17 cellular contexts compared by ENCODE assay signal in genomic region chr10:90136731-90137316, GRCh38.
DNase-seq lines count a peak whose midpoint lies in the region; ATAC-seq and TF ChIP-seq lines count a peak whose summit lies in the region.
"Had no signal": no experiment of that assay in that cellular context is flagged by ENCODE, and none has a peak within 500 bp of the region (broad histone marks: within the 10 kb centered on the region; RNA-seq: fewer than 3 reads in every experiment).

No MANE protein-coding gene starts in this region.

- in situ Hi-C loops in astrocyte of the spinal cord (cut with HindIII; ENCODE audit: low sequenced_read_pairs), result no loop called here

- peaks cover 20% of the 10 kb centered on the region for H3K9me3 ChIP-seq in neural progenitor cell (ENCODE audit: low read depth)

- no peak for ATAC-seq in activated T-cell treated with anti-CD3 and anti-CD28 coated beads, Interleukin-2, amount 50 U/mL, for 72 hours (replicated peaks in 1 of 2)
- ATAC-seq in HG03135 (IDR thresholded peaks at IDR 0.05; ENCODE audit: unreplicated experiment), result no peak
- ATAC-seq in HG03108 (IDR thresholded peaks at IDR 0.05; ENCODE audit: unreplicated experiment), result no peak
- ATAC-seq: effector memory CD8-positive, alpha-beta T cell; mucosa of descending colon had no signal

- H3K4me2 ChIP-seq in neural progenitor cell, result no peak overlapping the region

- no peaks in the 10 kb centered on the region for H3K79me2 ChIP-seq in neural progenitor cell (ENCODE audit: low read depth)
- H3K79me2 ChIP-seq: parathyroid adenoma had no signal

- no peak overlapping the region for H3K27ac ChIP-seq in neural progenitor cell
- H3K27ac ChIP-seq: parathyroid adenoma, Peyer's patch had no signal

- H3K9me3 Mint-ChIP-seq in activated T-cell treated with anti-CD3 and anti-CD28 coated beads, Interleukin-2, amount 50 U/mL, for 72 hours, result peaks cover 14 to 16% of the 10 kb centered on the region in 2 donors
- peaks cover 35% of the 10 kb centered on the region for H3K9me3 Mint-ChIP-seq in neural progenitor cell

- no peak overlapping the region for H3K4me3 Mint-ChIP-seq in activated T-cell treated with anti-CD3 and anti-CD28 coated beads, Interleukin-2, amount 50 U/mL, for 72 hours
- H3K4me3 Mint-ChIP-seq in neural progenitor cell, result no peak overlapping the region
- H3K4me3 Mint-ChIP-seq: effector memory CD8-positive, alpha-beta T cell had no signal

- no peaks in the 10 kb centered on the region for H3K36me3 ChIP-seq in neural progenitor cell
- H3K36me3 ChIP-seq: Peyer's patch had no signal

- H3K27me3 ChIP-seq in neural progenitor cell, result no peaks in the 10 kb centered on the region
- H3K27me3 ChIP-seq: Peyer's patch had no signal

- H3F3A ChIP-seq in neural progenitor cell (ENCODE audit: low read depth), result no peaks in the 10 kb centered on the region

- no peak for TF ChIP-seq CTCF in astrocyte of the spinal cord (IDR thresholded peaks at IDR 0.05; ENCODE audit: low read depth, low read length)
- TF ChIP-seq CTCF in neural progenitor cell (IDR thresholded peaks at IDR 0.05), result no peak

- H4K20me1 ChIP-seq in neural progenitor cell (ENCODE audit: low read depth), result no peaks in the 10 kb centered on the region

- H3K4me1 ChIP-seq in neural progenitor cell, result no peaks in the 10 kb centered on the region
- H3K4me1 ChIP-seq: parathyroid adenoma, Peyer's patch had no signal

- H2AFZ ChIP-seq in neural progenitor cell (replicated peaks), result no peak overlapping the region
- H2AFZ ChIP-seq: parathyroid adenoma had no signal

- H3K4me1 Mint-ChIP-seq in activated T-cell treated with anti-CD3 and anti-CD28 coated beads, Interleukin-2, amount 50 U/mL, for 72 hours (ENCODE audit: low read depth), result no peaks in the 10 kb centered on the region
- H3K4me1 Mint-ChIP-seq in neural progenitor cell, result no peaks in the 10 kb centered on the region

- peak; percentile 2 to 10 for DNase-seq in activated T-cell treated with anti-CD3 and anti-CD28 coated beads, Interleukin-2, amount 50 U/mL, for 72 hours
- DNase-seq in activated T-cell treated with anti-CD3 and anti-CD28 coated beads, Interleukin-2, amount 50 U/mL, for 1 hour, result no peak
- peak; percentile 9 for DNase-seq in LHCN-M2 (ENCODE audit: low read depth)
- DNase-seq in astrocyte of the spinal cord (ENCODE audit: low read depth, low spot score), result peak; percentile 48
- peak; percentile 5 for DNase-seq in neural progenitor cell (ENCODE audit: low spot score)
- no peak for DNase-seq in activated CD4-positive, CD25-positive, alpha-beta regulatory T cell (lab: John Stamatoyannopoulos, UW)
- DNase-seq: activated effector memory CD4-positive, alpha-beta T cell treated with anti-CD3 and anti-CD28 coated beads, Interleukin-2, amount 50 U/mL, for 16 hours; DMS153; effector memory CD8-positive, alpha-beta T cell; NCI-H1436 treated with DMSO at 0.1 percent for 48 hours; NCI-H446 treated with DMSO at 0.1 percent for 48 hours; Peyer's patch; T-helper 1 cell had no signal

- no peak overlapping the region for H3K27ac Mint-ChIP-seq in activated T-cell treated with anti-CD3 and anti-CD28 coated beads, Interleukin-2, amount 50 U/mL, for 72 hours
- no peak overlapping the region for H3K27ac Mint-ChIP-seq in neural progenitor cell
- H3K27ac Mint-ChIP-seq: effector memory CD8-positive, alpha-beta T cell had no signal

- peaks cover 6% of the 10 kb centered on the region for H3K27me3 Mint-ChIP-seq in activated T-cell treated with anti-CD3 and anti-CD28 coated beads, Interleukin-2, amount 50 U/mL, for 72 hours (ENCODE audit: low read depth)
- no peaks in the 10 kb centered on the region for H3K27me3 Mint-ChIP-seq in neural progenitor cell (ENCODE audit: insufficient read depth, low read depth)
- H3K27me3 Mint-ChIP-seq: effector memory CD8-positive, alpha-beta T cell had no signal

- H3K36me3 Mint-ChIP-seq in activated T-cell treated with anti-CD3 and anti-CD28 coated beads, Interleukin-2, amount 50 U/mL, for 72 hours (ENCODE audit: insufficient read depth in 2 of 2), result peaks cover 13 to 19% of the 10 kb centered on the region in 2 donors
- peaks cover 4% of the 10 kb centered on the region for H3K36me3 Mint-ChIP-seq in neural progenitor cell

- H3K9ac ChIP-seq in neural progenitor cell, result no peak overlapping the region
- H3K9ac ChIP-seq: parathyroid adenoma had no signal

- no peak overlapping the region for H3K4me3 ChIP-seq in astrocyte of the spinal cord (ENCODE audit: low read depth, low read length)
- no peak overlapping the region for H3K4me3 ChIP-seq in neural progenitor cell
- H3K4me3 ChIP-seq: mucosa of descending colon, Peyer's patch had no signal

Comparison
In these comparisons a context has a peak if more than half of its experiments do, and no peak if none do; other contexts are left out.
1. DNase-seq: peak in activated T-cell treated with anti-CD3 and anti-CD28 coated beads, Interleukin-2, amount 50 U/mL, for 72 hours (2 of 2), LHCN-M2 (single experiment), astrocyte of the spinal cord (single experiment) and neural progenitor cell (single experiment); none in activated T-cell treated with anti-CD3 and anti-CD28 coated beads, Interleukin-2, amount 50 U/mL, for 1 hour (single experiment) and activated CD4-positive, CD25-positive, alpha-beta regulatory T cell (0 of 4).